ENCODE assay signal across 16 cellular contexts in the genomic region with DNA sequence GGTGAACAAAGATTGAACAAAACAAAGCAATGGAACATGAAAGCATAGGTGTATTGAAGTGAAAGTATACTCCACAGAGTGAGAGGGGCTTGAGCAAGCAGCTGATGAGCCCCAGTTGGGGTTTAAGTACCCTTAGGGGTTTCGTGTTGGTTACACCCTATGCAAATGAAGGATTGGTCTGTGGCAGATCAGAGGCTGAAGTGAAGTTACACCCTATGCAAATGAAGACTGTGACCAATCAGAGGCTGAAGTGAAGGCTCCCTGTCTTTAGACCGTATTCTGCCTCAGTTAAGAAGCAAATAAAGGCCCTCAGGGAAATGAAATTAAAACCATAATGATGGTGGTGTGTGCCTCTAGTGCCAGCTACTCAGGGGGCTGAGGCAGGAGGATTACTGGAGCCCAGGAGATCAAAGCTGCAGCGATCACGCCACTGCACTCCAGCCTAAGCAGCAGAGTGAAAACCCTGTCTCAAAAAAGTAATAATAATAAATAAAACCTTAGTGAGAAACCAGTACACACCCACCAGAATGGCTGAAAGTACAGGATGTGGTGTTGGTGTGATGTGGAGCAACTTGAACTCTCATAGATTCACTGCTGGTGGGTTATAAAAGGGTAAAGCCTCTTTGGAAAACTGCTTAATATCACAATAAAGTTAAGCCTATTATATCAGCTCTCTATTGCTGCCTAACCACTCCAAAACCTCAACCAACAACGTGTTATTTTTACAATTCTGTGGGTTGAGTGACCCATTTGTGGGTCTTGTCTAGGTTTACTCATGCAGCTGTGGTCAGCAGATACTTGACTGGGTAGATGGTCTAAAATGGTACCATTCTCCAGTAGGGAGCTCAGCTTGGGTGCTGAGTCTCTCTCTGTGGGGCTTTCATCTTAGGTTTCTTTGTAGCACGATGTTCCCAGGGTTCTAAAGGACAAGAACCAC. TPM values are rescaled to one million over a fixed set of nuclear protein-coding genes. Genes with fewer than 3 reads are reported as not detected.
DNase-seq lines count a peak whose midpoint lies in the region; ATAC-seq and TF ChIP-seq lines count a peak whose summit lies in the region.
"Had no signal": no experiment of that assay in that cellular context is flagged by ENCODE, and none has a peak within 500 bp of the region (broad histone marks: within the 10 kb centered on the region; RNA-seq: fewer than 3 reads in every experiment).

No MANE protein-coding gene starts in this region.

- TF ChIP-seq CTCF in vagina (IDR thresholded peaks at IDR 0.05) (no peak), transverse colon (IDR thresholded peaks at IDR 0.05) (no peak)

- peaks cover 24 to 73% (median 48%) of the 10 kb centered on the region in 3 donors for H3K36me3 Mint-ChIP-seq in CD8-positive, alpha-beta memory T cell
- peaks cover 71% of the 10 kb centered on the region for H3K36me3 Mint-ChIP-seq in activated T-helper 2 cell treated with anti-CD3 and anti-CD28 coated beads, Interferon-gamma antibody, Interleukin-2, Interleukin-4, amounts not matched to agents 10 μg/mL and 5 μg/mL and 100 μg/mL, durations not matched to agents 14 hours and 24 hours and 36 hours (ENCODE audit: low read depth)
- peaks cover 9 to 57% (median 49%) of the 10 kb centered on the region in 5 donors for H3K36me3 Mint-ChIP-seq in naive thymus-derived CD4-positive, alpha-beta T cell

- CTCF ChIA-PET in CD8-positive, alpha-beta memory T cell (lab: Charles Lee) = interaction anchor here (0.7 to 1.2 kb wide), 2 partner anchors 9 to 11 kb away, joined by 3 read pairs; no protein-coding TSS in a partner anchor
- CTCF ChIA-PET in naive thymus-derived CD4-positive, alpha-beta T cell (lab: Charles Lee) = interaction anchor here (0.6 kb wide), 1 partner anchor 11 kb away, joined by 3 read pairs; no protein-coding TSS in a partner anchor

- 80 to 91% methylated on average over 3 to 6 of the region's 6 CpGs for WGBS in transverse colon (ENCODE audit: low coverage in 1 of 2), 2 donors

- POLR2A ChIA-PET in CD8-positive, alpha-beta memory T cell (lab: Charles Lee) = interaction anchor here (1.2 kb wide), 1 partner anchor 13 kb away, joined by 3 read pairs; the partner anchor contains the start of gene UPF3A
- POLR2A ChIA-PET in naive thymus-derived CD4-positive, alpha-beta T cell (lab: Charles Lee) = interaction anchor here (0.5 to 1.5 kb wide), 3 partner anchors 11 to 28 kb away, joined by 3 to 9 read pairs (median 6); partner anchors contain the start of gene UPF3A

- peaks cover 23% of the 10 kb centered on the region for H3K4me1 ChIP-seq in CD8-positive, alpha-beta memory T cell (ENCODE audit: insufficient read depth, low read length)
- H3K4me1 ChIP-seq in naive thymus-derived CD4-positive, alpha-beta T cell (ENCODE audit: control insufficient read depth in 2 of 2, insufficient read depth in 2 of 2, low read length in 2 of 2) = peaks cover 11 to 32% of the 10 kb centered on the region in 2 donors
- H3K4me1 ChIP-seq in vagina (no peaks in the 10 kb centered on the region), transverse colon (no peaks in the 10 kb centered on the region)
- H3K4me1 ChIP-seq: prostate gland, tibial artery had no signal

- H3K27me3 Mint-ChIP-seq in CD8-positive, alpha-beta memory T cell = no peaks in the 10 kb centered on the region
- no peaks in the 10 kb centered on the region for H3K27me3 Mint-ChIP-seq in activated T-helper 2 cell treated with anti-CD3 and anti-CD28 coated beads, Interferon-gamma antibody, Interleukin-2, Interleukin-4, amounts not matched to agents 10 μg/mL and 5 μg/mL and 100 μg/mL, durations not matched to agents 14 hours and 24 hours and 36 hours (ENCODE audit: low read depth)
- no peaks in the 10 kb centered on the region for H3K27me3 Mint-ChIP-seq in naive thymus-derived CD4-positive, alpha-beta T cell

- H3K4me3 ChIP-seq in CD8-positive, alpha-beta memory T cell (ENCODE audit: low read length) = peak overlapping the region; percentile 15
- H3K4me3 ChIP-seq in naive thymus-derived CD4-positive, alpha-beta T cell (ENCODE audit: low read length) = peak overlapping the region; percentile 35
- no peak overlapping the region for H3K4me3 ChIP-seq in vagina
- no peak overlapping the region for H3K4me3 ChIP-seq in transverse colon
- H3K4me3 ChIP-seq: coronary artery, hepatocyte, prostate gland, tibial artery had no signal

- H3K4me3 Mint-ChIP-seq in CD8-positive, alpha-beta memory T cell = peak overlapping the region; percentile 25 to 89 (median 77)
- no peak overlapping the region for H3K4me3 Mint-ChIP-seq in activated T-helper 2 cell treated with anti-CD3 and anti-CD28 coated beads, Interferon-gamma antibody, Interleukin-2, Interleukin-4, amounts not matched to agents 10 μg/mL and 5 μg/mL and 100 μg/mL, durations not matched to agents 14 hours and 24 hours and 36 hours (ENCODE audit: low read depth)
- H3K4me3 Mint-ChIP-seq in naive thymus-derived CD4-positive, alpha-beta T cell = peak overlapping the region in 1 of 10 donors; percentile 51

- no peak for TF ChIP-seq EP300 in transverse colon (IDR thresholded peaks at IDR 0.05; ENCODE audit: low read depth)

- TF ChIP-seq POLR2A in vagina (IDR thresholded peaks at IDR 0.05) = no peak
- TF ChIP-seq POLR2A in transverse colon (IDR thresholded peaks at IDR 0.05) = no peak

- H3K9me3 Mint-ChIP-seq in CD8-positive, alpha-beta memory T cell = peaks cover 0 to 4% (median 0%) of the 10 kb centered on the region in 5 donors
- H3K9me3 Mint-ChIP-seq in activated T-helper 2 cell treated with anti-CD3 and anti-CD28 coated beads, Interferon-gamma antibody, Interleukin-2, Interleukin-4, amounts not matched to agents 10 μg/mL and 5 μg/mL and 100 μg/mL, durations not matched to agents 14 hours and 24 hours and 36 hours = no peaks in the 10 kb centered on the region
- H3K9me3 Mint-ChIP-seq in naive thymus-derived CD4-positive, alpha-beta T cell = peaks cover 0 to 3% (median 0%) of the 10 kb centered on the region in 11 donors

- H3K27ac Mint-ChIP-seq in CD8-positive, alpha-beta memory T cell = peak overlapping the region; percentile 28 to 91 (median 70)
- peak overlapping the region; percentile 63 for H3K27ac Mint-ChIP-seq in activated T-helper 2 cell treated with anti-CD3 and anti-CD28 coated beads, Interferon-gamma antibody, Interleukin-2, Interleukin-4, amounts not matched to agents 10 μg/mL and 5 μg/mL and 100 μg/mL, durations not matched to agents 14 hours and 24 hours and 36 hours
- H3K27ac Mint-ChIP-seq in naive thymus-derived CD4-positive, alpha-beta T cell = peak overlapping the region in 8 of 9 donors; percentile 6 to 73 (median 52)

- DNase-seq in CD8-positive, alpha-beta memory T cell = peak in 1 of 5 donors; percentile 60
- DNase-seq in LHCN-M2 (ENCODE audit: low read depth) (peak; percentile 53), vagina (ENCODE audit: extremely low spot score in 2 of 2) (no peak), transverse colon (no peak), hepatic stellate cell (ENCODE audit: low spot score) (no peak)
- no peak for DNase-seq in activated T-helper 2 cell treated with anti-CD3 and anti-CD28 coated beads, Interferon-gamma antibody, Interleukin-2, Interleukin-4, amounts not matched to agents 10 μg/mL and 5 μg/mL and 100 μg/mL, durations not matched to agents 14 hours and 24 hours and 36 hours (ENCODE audit: low spot score)
- peak in 1 of 9 donors; percentile 2 for DNase-seq in naive thymus-derived CD4-positive, alpha-beta T cell
- DNase-seq: amygdala; SIG-M5; stimulated activated CD4-positive, alpha-beta T cell treated with anti-CD3 and anti-CD28 coated beads, Interleukin-15, amount 100 ng/mL, for 24 hours; tibial artery had no signal

- H3K9me3 ChIP-seq in CD8-positive, alpha-beta memory T cell (ENCODE audit: low read length) = no peaks in the 10 kb centered on the region
- no peaks in the 10 kb centered on the region for H3K9me3 ChIP-seq in naive thymus-derived CD4-positive, alpha-beta T cell (ENCODE audit: control insufficient read depth in 2 of 3, low read length in 3 of 3)
- no peaks in the 10 kb centered on the region for H3K9me3 ChIP-seq in vagina
- H3K9me3 ChIP-seq in transverse colon = no peaks in the 10 kb centered on the region
- H3K9me3 ChIP-seq: prostate gland, tibial artery had no signal

- H3K27me3 ChIP-seq in CD8-positive, alpha-beta memory T cell (ENCODE audit: insufficient read depth, low read length, poor library complexity, severe bottlenecking) = no peaks in the 10 kb centered on the region
- H3K27me3 ChIP-seq in naive thymus-derived CD4-positive, alpha-beta T cell (ENCODE audit: control insufficient read depth in 2 of 2, insufficient read depth in 2 of 2, low read length in 2 of 2) = no peaks in the 10 kb centered on the region
- H3K27me3 ChIP-seq in vagina = no peaks in the 10 kb centered on the region
- no peaks in the 10 kb centered on the region for H3K27me3 ChIP-seq in transverse colon
- H3K27me3 ChIP-seq: hepatocyte, tibial artery had no signal

- in situ Hi-C loops in transverse colon (cut with MboI; ENCODE audit: low pct_ligation_motif_present in 1 of 4, low pct_unique_long_range_greater_than_20kb in 1 of 4, low sequenced_read_pairs in 3 of 4) = no loop called here

- peak; percentile 63 for ATAC-seq in naive thymus-derived CD4-positive, alpha-beta T cell
- ATAC-seq: esophagus mucosa had no signal

- intact Hi-C loops in activated T-helper 2 cell treated with anti-CD3 and anti-CD28 coated beads, Interferon-gamma antibody, Interleukin-2, Interleukin-4, amounts not matched to agents 10 μg/mL and 5 μg/mL and 100 μg/mL, durations not matched to agents 14 hours and 24 hours and 36 hours (cut with micrococcal nuclease) = no loop called here
- intact Hi-C loops in naive thymus-derived CD4-positive, alpha-beta T cell (cut with micrococcal nuclease) = no loop called here
- intact Hi-C loops in vagina (cut with DNase I) (no loop called here), transverse colon (cut with DNase I; ENCODE audit: low total_unique reads) (no loop called here)

- peaks cover 42 to 49% (median 47%) of the 10 kb centered on the region in 3 donors for H3K4me1 Mint-ChIP-seq in CD8-positive, alpha-beta memory T cell
- peaks cover 20% of the 10 kb centered on the region for H3K4me1 Mint-ChIP-seq in activated T-helper 2 cell treated with anti-CD3 and anti-CD28 coated beads, Interferon-gamma antibody, Interleukin-2, Interleukin-4, amounts not matched to agents 10 μg/mL and 5 μg/mL and 100 μg/mL, durations not matched to agents 14 hours and 24 hours and 36 hours (ENCODE audit: low read depth)
- peaks cover 3 to 24% (median 12%) of the 10 kb centered on the region in 7 donors for H3K4me1 Mint-ChIP-seq in naive thymus-derived CD4-positive, alpha-beta T cell

- H3K36me3 ChIP-seq in CD8-positive, alpha-beta memory T cell (ENCODE audit: insufficient read depth, low read length) = peaks cover 26% of the 10 kb centered on the region
- H3K36me3 ChIP-seq in naive thymus-derived CD4-positive, alpha-beta T cell (ENCODE audit: control insufficient read depth in 2 of 3, insufficient read depth in 3 of 3, low read length in 3 of 3) = peaks cover 4 to 72% (median 17%) of the 10 kb centered on the region in 3 experiments
- H3K36me3 ChIP-seq in vagina (peaks cover 3 to 80% of the 10 kb centered on the region in 2 donors), transverse colon (peaks cover 0 to 70% (median 31%) of the 10 kb centered on the region in 4 donors)

- peak overlapping the region; percentile 41 for H3K27ac ChIP-seq in CD8-positive, alpha-beta memory T cell (ENCODE audit: low read depth, low read length)
- no peak overlapping the region for H3K27ac ChIP-seq in naive thymus-derived CD4-positive, alpha-beta T cell (ENCODE audit: low read depth, low read length)
- no peak overlapping the region for H3K27ac ChIP-seq in vagina
- H3K27ac ChIP-seq in transverse colon = no peak overlapping the region
- H3K27ac ChIP-seq: C4-2B, coronary artery, hepatocyte, prostate gland, tibial artery had no signal

RNA-seq across cellular contexts. Expression of gene UPF3A, which starts 12.8 kb away (rescaled TPM):
- 10 to 100 TPM; 48.0 to 52.9 TPM for total RNA-seq in CD8-positive, alpha-beta memory T cell
- polyA plus RNA-seq in CD8-positive, alpha-beta memory T cell = 41.4 TPM
- total RNA-seq in LHCN-M2 (2014; rRNA removed) (24.2 and 30.2 TPM in 2 replicates), vagina (31.2 TPM), transverse colon (10 to 100 TPM; 15.3 to 49.7 (median 36.4) TPM)
- polyA plus RNA-seq in LHCN-M2 (2012) = 39.6 TPM
- 45.9 and 49.9 TPM in 2 replicates for total RNA-seq in activated T-helper 2 cell treated with anti-CD3 and anti-CD28 coated beads, Interferon-gamma antibody, Interleukin-2, Interleukin-4, amounts not matched to agents 10 μg/mL and 5 μg/mL and 100 μg/mL, durations not matched to agents 14 hours and 24 hours and 36 hours
- 10 to 100 TPM; 30.1 to 88.7 (median 62.9) TPM for total RNA-seq in naive thymus-derived CD4-positive, alpha-beta T cell
- 10 to 100 TPM; 12.3 to 24.4 TPM for polyA plus RNA-seq in naive thymus-derived CD4-positive, alpha-beta T cell

RNA-seq across cellular contexts. Expression of gene CDC16, which starts 33.9 kb away (rescaled TPM):
- total RNA-seq in CD8-positive, alpha-beta memory T cell = 10 to 100 TPM; 74.7 to 79.5 TPM
- polyA plus RNA-seq in CD8-positive, alpha-beta memory T cell = 22.1 TPM
- 41.3 and 44.7 TPM in 2 replicates for total RNA-seq in LHCN-M2 (2014; rRNA removed)
- 54.7 TPM for polyA plus RNA-seq in LHCN-M2 (2012)
- total RNA-seq in activated T-helper 2 cell treated with anti-CD3 and anti-CD28 coated beads, Interferon-gamma antibody, Interleukin-2, Interleukin-4, amounts not matched to agents 10 μg/mL and 5 μg/mL and 100 μg/mL, durations not matched to agents 14 hours and 24 hours and 36 hours = 80.4 and 86.1 TPM in 2 replicates
- total RNA-seq in naive thymus-derived CD4-positive, alpha-beta T cell = 100 to 1,000 TPM in 2 of 5 experiments, 10 to 100 TPM in 3; 66.0 to 108 (median 88.7) TPM
- polyA plus RNA-seq in naive thymus-derived CD4-positive, alpha-beta T cell = 10 to 100 TPM; 20.1 to 20.9 TPM
- total RNA-seq in vagina = 60.9 TPM
- 10 to 100 TPM; 34.8 to 75.4 (median 56.1) TPM for total RNA-seq in transverse colon

RNA-seq across cellular contexts. Expression of gene CHAMP1, which starts 45.7 kb away (rescaled TPM):
- 10 to 100 TPM; 42.6 to 48.3 TPM for total RNA-seq in CD8-positive, alpha-beta memory T cell
- 7.3 TPM for polyA plus RNA-seq in CD8-positive, alpha-beta memory T cell
- 33.8 and 34.4 TPM in 2 replicates for total RNA-seq in LHCN-M2 (2014; rRNA removed)
- polyA plus RNA-seq in LHCN-M2 (2012) = 20.2 TPM
- total RNA-seq in activated T-helper 2 cell treated with anti-CD3 and anti-CD28 coated beads, Interferon-gamma antibody, Interleukin-2, Interleukin-4, amounts not matched to agents 10 μg/mL and 5 μg/mL and 100 μg/mL, durations not matched to agents 14 hours and 24 hours and 36 hours = 41.7 and 45.6 TPM in 2 replicates
- 10 to 100 TPM in 4 of 5 experiments, 1 to 10 TPM in 1; 9.1 to 31.3 (median 24.0) TPM for total RNA-seq in naive thymus-derived CD4-positive, alpha-beta T cell
- polyA plus RNA-seq in naive thymus-derived CD4-positive, alpha-beta T cell = 10 to 100 TPM in 1 of 2 donors, 1 to 10 TPM in 1; 9.8 to 13.3 TPM
- 19.9 TPM for total RNA-seq in vagina
- 10 to 100 TPM in 3 of 4 donors, 1 to 10 TPM in 1; 3.4 to 57.2 (median 20.0) TPM for total RNA-seq in transverse colon

Comparison
In these comparisons a context has a peak if more than half of its experiments do, and no peak if none do; other contexts are left out.
1. H3K4me3 ChIP-seq: peak in CD8-positive, alpha-beta memory T cell (single experiment) and naive thymus-derived CD4-positive, alpha-beta T cell (single experiment); none in vagina (0 of 2) and transverse colon (0 of 4).
2. Peak in every context shown above with its lines, with median percentiles within 50 percentile points of each other: H3K27ac Mint-ChIP-seq.